Comparison of ENCODE assay signal across 8 cellular contexts in the genomic region with DNA sequence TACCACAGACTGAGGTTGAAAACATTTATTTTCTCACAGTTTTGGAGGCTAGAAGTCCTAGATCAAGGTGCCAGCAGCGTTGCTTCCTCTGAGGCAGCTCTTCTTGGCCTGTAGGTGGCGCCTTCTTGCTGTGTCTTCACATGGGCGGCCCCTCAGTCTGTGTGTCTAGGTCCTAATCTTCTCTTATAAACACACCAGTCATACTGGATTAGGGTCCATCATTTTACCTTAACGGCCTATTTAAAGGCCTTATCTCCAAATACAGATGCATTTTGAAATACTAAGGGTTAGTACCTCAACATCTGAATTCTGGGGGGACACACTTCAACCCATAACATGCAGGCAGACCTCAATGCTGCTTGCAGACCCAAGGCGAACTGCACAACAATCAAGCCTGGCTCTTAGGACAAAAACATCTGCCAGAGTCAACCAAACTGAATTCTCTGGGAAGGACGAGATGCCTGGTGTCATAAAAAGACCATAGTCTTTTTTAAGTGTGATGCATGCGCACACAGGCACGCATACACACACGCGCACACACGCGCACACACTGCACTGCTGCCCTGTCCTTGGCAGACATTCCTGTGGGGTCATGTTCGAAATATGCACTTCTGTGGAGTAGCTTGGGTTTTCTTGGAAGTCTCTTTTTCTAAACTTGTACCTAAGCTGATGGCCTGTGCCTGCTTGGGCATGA. TPM values are rescaled to one million over a fixed set of nuclear protein-coding genes. Genes with fewer than 3 reads are reported as not detected.
DNase-seq lines count a peak whose midpoint lies in the region; ATAC-seq, FAIRE-seq and TF ChIP-seq lines count a peak whose summit lies in the region.

No MANE protein-coding gene starts in this region.

- peak overlapping the region; percentile 49 for H2AFZ ChIP-seq in SU-DHL-6 (ENCODE audit: low read depth, low read length, severe bottlenecking)

- H3K27me3 ChIP-seq in SU-DHL-6 (ENCODE audit: low read length) (no peaks in the 10 kb centered on the region), small intestine (ENCODE audit: control insufficient read depth in 2 of 2, insufficient read depth in 2 of 2, low read length in 2 of 2) (no peaks in the 10 kb centered on the region)

- ATAC-seq in GM21529 (IDR thresholded peaks at IDR 0.05; ENCODE audit: unreplicated experiment) (peak; percentile 27), HG03108 (IDR thresholded peaks at IDR 0.05; ENCODE audit: unreplicated experiment) (no peak)
- peak; percentile 62 for ATAC-seq in activated naive CD8-positive, alpha-beta T cell treated with anti-CD3 and anti-CD28 coated beads, Interleukin-2, amount 50 U/mL, for 24 hours

- peak overlapping the region; percentile 48 for H3K9ac ChIP-seq in SU-DHL-6 (ENCODE audit: low read length)

- H3K4me3 ChIP-seq in NB4 (ENCODE audit: low read depth, low read length) (no peak overlapping the region), SU-DHL-6 (ENCODE audit: insufficient read depth, low read length, poor library complexity, severe bottlenecking) (peak overlapping the region; percentile 24), small intestine (ENCODE audit: low read depth in 1 of 2, low read length in 2 of 2) (no peak overlapping the region)

- no peaks in the 10 kb centered on the region for H3K4me1 ChIP-seq in small intestine (ENCODE audit: control insufficient read depth in 2 of 2, insufficient read depth in 1 of 2, low read depth in 1 of 2, low read length in 1 of 2)

- no peaks in the 10 kb centered on the region for H3K9me2 ChIP-seq in SU-DHL-6 (replicated peaks; ENCODE audit: insufficient read depth, low read length)

- H3K27ac ChIP-seq in SU-DHL-6 (ENCODE audit: low read depth, low read length) (peak overlapping the region; percentile 81), small intestine (ENCODE audit: low read depth in 1 of 2, low read length in 1 of 2) (no peak overlapping the region)

- H4K20me1 ChIP-seq in SU-DHL-6 (ENCODE audit: low read depth, low read length), result no peaks in the 10 kb centered on the region

- peaks cover 30% of the 10 kb centered on the region for H3F3A ChIP-seq in SU-DHL-6 (ENCODE audit: insufficient read depth)

- H3K4me3 Mint-ChIP-seq in activated naive CD8-positive, alpha-beta T cell treated with anti-CD3 and anti-CD28 coated beads, Interleukin-2, amount 50 U/mL, for 24 hours, result no peak overlapping the region

- H3K27me3 Mint-ChIP-seq in activated naive CD8-positive, alpha-beta T cell treated with anti-CD3 and anti-CD28 coated beads, Interleukin-2, amount 50 U/mL, for 24 hours, result no peaks in the 10 kb centered on the region

- no peaks in the 10 kb centered on the region for H3K9me3 Mint-ChIP-seq in activated naive CD8-positive, alpha-beta T cell treated with anti-CD3 and anti-CD28 coated beads, Interleukin-2, amount 50 U/mL, for 24 hours

- H3K36me3 Mint-ChIP-seq in activated naive CD8-positive, alpha-beta T cell treated with anti-CD3 and anti-CD28 coated beads, Interleukin-2, amount 50 U/mL, for 24 hours (ENCODE audit: low read depth), result no peaks in the 10 kb centered on the region

- H3K4me2 ChIP-seq in SU-DHL-6 (ENCODE audit: low read depth, low read length, poor library complexity, severe bottlenecking), result peak overlapping the region; percentile 52

- FAIRE-seq in small intestine (lab: Jason Lieb, UNC), result no peak

- TF ChIP-seq CTCF in NB4 (IDR thresholded peaks at IDR 0.05; ENCODE audit: low read depth, low read length) (peak; percentile 93), SU-DHL-6 (IDR thresholded peaks at IDR 0.05; ENCODE audit: insufficient read depth, low read length, poor library complexity, severe bottlenecking) (peak; percentile 99)

- TF ChIP-seq POLR2A in NB4 (IDR thresholded peaks at IDR 0.05; ENCODE audit: extremely low read depth, insufficient read length), result no peak

- H3K9me3 ChIP-seq in SU-DHL-6 (ENCODE audit: insufficient read depth, low read length) (no peaks in the 10 kb centered on the region), small intestine (ENCODE audit: control insufficient read depth, low read depth) (no peaks in the 10 kb centered on the region)

- peak overlapping the region; percentile 21 for H3K27ac Mint-ChIP-seq in activated naive CD8-positive, alpha-beta T cell treated with anti-CD3 and anti-CD28 coated beads, Interleukin-2, amount 50 U/mL, for 24 hours

- no peaks in the 10 kb centered on the region for H3K36me3 ChIP-seq in SU-DHL-6 (ENCODE audit: low read length)
- H3K36me3 ChIP-seq in small intestine (ENCODE audit: control insufficient read depth in 2 of 2, insufficient read depth in 2 of 2, low read length in 2 of 2), result no peaks in the 10 kb centered on the region

- peak; percentile 69 for DNase-seq in COR-L47 (lab: John Stamatoyannopoulos, UW)
- peak; percentile 85 for DNase-seq in NB4 (ENCODE audit: low read depth)
- DNase-seq in activated naive CD8-positive, alpha-beta T cell treated with anti-CD3 and anti-CD28 coated beads, Interleukin-2, amount 50 U/mL, for 24 hours, result peak; percentile 77
- DNase-seq in hippocampal formation (lab: John Stamatoyannopoulos, UW), result peak; percentile 51 to 74
- DNase-seq in small intestine, result peak; percentile 73

- WGBS in small intestine, 3 donors, result 39 to 54% (median 49%) methylated on average over 13 of the region's 13 CpGs

- H3K79me2 ChIP-seq in SU-DHL-6 (ENCODE audit: insufficient read depth, low read length), result peaks cover 7% of the 10 kb centered on the region

- H3K4me1 Mint-ChIP-seq in activated naive CD8-positive, alpha-beta T cell treated with anti-CD3 and anti-CD28 coated beads, Interleukin-2, amount 50 U/mL, for 24 hours, result peaks cover 34% of the 10 kb centered on the region

RNA-seq across cellular contexts. Expression of a gene that starts 4.3 kb away (rescaled TPM):
- 10 to 100 TPM; 24.6 to 96.4 (median 63.5) TPM for polyA plus RNA-seq in small intestine

RNA-seq across cellular contexts. Expression of a gene that starts 45.9 kb away (rescaled TPM):
- 100 to 1,000 TPM in 2 of 3 donors, 10 to 100 TPM in 1; 41.0 to 215 (median 193) TPM for polyA plus RNA-seq in small intestine
